12 cellular contexts compared by ENCODE assay signal in the genomic region with DNA sequence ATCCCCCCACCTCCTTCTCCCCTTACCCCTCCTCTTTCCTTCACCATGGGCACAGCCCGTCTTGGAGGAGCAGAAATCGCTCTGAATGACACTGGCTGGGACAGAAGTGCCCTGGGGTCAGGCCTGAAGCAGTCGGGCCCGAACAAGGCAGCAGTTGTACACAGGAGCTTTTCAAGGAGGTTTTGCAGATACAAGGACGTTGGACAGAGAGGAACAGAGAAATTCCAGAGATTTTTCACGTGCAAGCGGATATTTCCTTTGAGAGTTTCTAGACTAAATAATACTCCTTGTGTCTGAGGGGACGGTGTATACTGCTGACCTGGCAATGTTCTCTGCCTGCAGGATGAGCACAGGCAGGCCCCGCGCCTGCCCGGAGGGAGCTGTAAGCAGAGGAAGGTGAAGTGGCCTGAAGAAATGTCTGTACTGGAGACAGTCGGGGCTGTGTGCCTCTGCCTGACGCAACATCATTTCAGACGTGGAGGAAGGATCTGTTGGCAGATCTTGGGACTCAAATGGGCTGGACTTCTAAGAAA.
A peak's percentile ranks its signal among the peaks of the same experiment; 100 is the strongest.
DNase-seq lines count a peak whose midpoint lies in the region; ATAC-seq and TF ChIP-seq lines count a peak whose summit lies in the region.
"Had no signal": no experiment of that assay in that cellular context is flagged by ENCODE, and none has a peak within 500 bp of the region (broad histone marks: within the 10 kb centered on the region; RNA-seq: fewer than 3 reads in every experiment).

No MANE protein-coding gene starts in this region.

- WGBS in lower leg skin, 2 donors: 44 to 52% methylated on average over 14 of the region's 14 CpGs

- TF ChIP-seq CTCF in WERI-Rb-1 (IDR thresholded peaks at IDR 0.05; ENCODE audit: low read depth, low read length) (no peak), upper lobe of right lung (IDR thresholded peaks at IDR 0.05) (no peak), OCI-LY7 (conservative IDR thresholded peaks at IDR 0.05; ENCODE audit: low read length) (no peak), mucosa of descending colon (IDR thresholded peaks at IDR 0.05) (no peak), lower leg skin (IDR thresholded peaks at IDR 0.05) (no peak)

- no peaks in the 10 kb centered on the region for H4K20me1 ChIP-seq in OCI-LY7 (ENCODE audit: insufficient read depth, low read length)

- H3K79me2 ChIP-seq in OCI-LY7 (ENCODE audit: insufficient read depth, low read depth, low read length): no peaks in the 10 kb centered on the region

- no peak for TF ChIP-seq POLR2A in lower leg skin (IDR thresholded peaks at IDR 0.05)

- ATAC-seq in esophagus mucosa (peak; percentile 63), upper lobe of right lung (peak; percentile 63), mucosa of descending colon (no peak)
- ATAC-seq: HCT116 had no signal

- POLR2A ChIA-PET in OCI-LY7 (lab: Charles Lee): no interaction called here

- H3K9me2 ChIP-seq in OCI-LY7 (ENCODE audit: insufficient read depth, low read length): no peaks in the 10 kb centered on the region

- no peak for DNase-seq in WERI-Rb-1
- DNase-seq in upper lobe of right lung: no peak
- no peak for DNase-seq in OCI-LY7 (ENCODE audit: low spot score)
- DNase-seq in mucosa of descending colon: no peak
- no peak for DNase-seq in lower leg skin (ENCODE audit: low spot score in 2 of 2)
- DNase-seq: activated CD4-positive, alpha-beta T cell treated with anti-CD3 and anti-CD28 coated beads for 1 hour; NCI-H2107 had no signal

- peak overlapping the region; percentile 84 for H3K27ac ChIP-seq in WERI-Rb-1
- peak overlapping the region; percentile 42 for H3K27ac ChIP-seq in upper lobe of right lung
- H3K27ac ChIP-seq in OCI-LY7 (ENCODE audit: low read depth, low read length, poor library complexity, severe bottlenecking): no peak overlapping the region

- no peak overlapping the region for H3K4me3 ChIP-seq in WERI-Rb-1 (ENCODE audit: low read depth, low read length)
- no peak overlapping the region for H3K4me3 ChIP-seq in neuron (ENCODE audit: low read length)
- no peak overlapping the region for H3K4me3 ChIP-seq in upper lobe of right lung
- no peak overlapping the region for H3K4me3 ChIP-seq in OCI-LY7 (ENCODE audit: low read depth, low read length, poor library complexity, severe bottlenecking)
- H3K4me3 ChIP-seq in mucosa of descending colon: no peak overlapping the region
- no peak overlapping the region for H3K4me3 ChIP-seq in lower leg skin (ENCODE audit: low read depth, poor library complexity, severe bottlenecking)
- H3K4me3 ChIP-seq: lung, skin epidermis had no signal

- H3K4me1 ChIP-seq in neuron (ENCODE audit: insufficient read depth, low read length): peaks cover 15% of the 10 kb centered on the region
- peaks cover 19% of the 10 kb centered on the region for H3K4me1 ChIP-seq in upper lobe of right lung
- peaks cover 19% of the 10 kb centered on the region for H3K4me1 ChIP-seq in OCI-LY7 (ENCODE audit: insufficient read depth, low read length, poor library complexity, severe bottlenecking)
- peaks cover 3% of the 10 kb centered on the region for H3K4me1 ChIP-seq in mucosa of descending colon (ENCODE audit: low read depth)

- H3K36me3 ChIP-seq in WERI-Rb-1 (no peaks in the 10 kb centered on the region), neuron (ENCODE audit: insufficient read depth, low read length) (no peaks in the 10 kb centered on the region), upper lobe of right lung (no peaks in the 10 kb centered on the region), OCI-LY7 (ENCODE audit: insufficient read depth, low read length) (no peaks in the 10 kb centered on the region), mucosa of descending colon (ENCODE audit: low read depth) (no peaks in the 10 kb centered on the region)

- H2AFZ ChIP-seq in neuron (ENCODE audit: low read depth, low read length) (peak overlapping the region; percentile 70), OCI-LY7 (ENCODE audit: low read length) (no peak overlapping the region)

- CTCF ChIA-PET in OCI-LY7 (lab: Charles Lee; ENCODE audit: unreplicated experiment): no interaction called here

- H3K27me3 ChIP-seq in WERI-Rb-1 (ENCODE audit: insufficient read depth, low read depth, severe bottlenecking): no peaks in the 10 kb centered on the region
- no peaks in the 10 kb centered on the region for H3K27me3 ChIP-seq in neuron (ENCODE audit: insufficient read depth, low read length)
- H3K27me3 ChIP-seq in upper lobe of right lung: no peaks in the 10 kb centered on the region

- intact Hi-C loops in upper lobe of right lung (cut with DNase I) (no loop called here), OCI-LY7 (cut with micrococcal nuclease; ENCODE audit: unreplicated experiment) (no loop called here), mucosa of descending colon (cut with DNase I, micrococcal nuclease) (no loop called here), lower leg skin (cut with DNase I; ENCODE audit: low total_unique reads) (no loop called here)

- no TSS peak for BruUV-seq in OCI-LY7 (replicated peaks; lab: Mats Ljungman, UMichigan)

- no peak overlapping the region for H3K4me2 ChIP-seq in OCI-LY7 (ENCODE audit: low read length)

- H3K9me3 ChIP-seq in WERI-Rb-1 (ENCODE audit: severe bottlenecking) (no peaks in the 10 kb centered on the region), neuron (ENCODE audit: low read length) (no peaks in the 10 kb centered on the region), upper lobe of right lung (no peaks in the 10 kb centered on the region), OCI-LY7 (ENCODE audit: low read length) (no peaks in the 10 kb centered on the region), mucosa of descending colon (no peaks in the 10 kb centered on the region)
